ENCODE assay signal across 16 cellular contexts in genomic region chr6:41694815-41695536, GRCh38. TPM values are rescaled to one million over a fixed set of nuclear protein-coding genes. Genes with fewer than 3 reads are reported as not detected.
DNase-seq lines count a peak whose midpoint lies in the region; ATAC-seq, FAIRE-seq and TF ChIP-seq lines count a peak whose summit lies in the region.
"Had no signal": no experiment of that assay in that cellular context is flagged by ENCODE, and none has a peak within 500 bp of the region (broad histone marks: within the 10 kb centered on the region; RNA-seq: fewer than 3 reads in every experiment).

No MANE protein-coding gene starts in this region.

- H3K9me3 Mint-ChIP-seq in astrocyte (ENCODE audit: unreplicated experiment): peaks cover 3% of the 10 kb centered on the region
- H3K9me3 Mint-ChIP-seq in stimulated activated effector memory CD8-positive, alpha-beta T cell treated with anti-CD3 and anti-CD28 coated beads, Interleukin-12 subunit alpha, Interleukin-12 subunit beta, amount 100 ng/mL, for 72 hours: no peaks in the 10 kb centered on the region
- H3K9me3 Mint-ChIP-seq: activated CD4-positive, alpha-beta memory T cell treated with anti-CD3 and anti-CD28 coated beads, Interleukin-2, amount 10 ng/mL, durations not matched to agents 7 days and 5 days had no signal

- no peak overlapping the region for H3K4me3 Mint-ChIP-seq in astrocyte (ENCODE audit: unreplicated experiment)
- H3K4me3 Mint-ChIP-seq in stimulated activated effector memory CD8-positive, alpha-beta T cell treated with anti-CD3 and anti-CD28 coated beads, Interleukin-12 subunit alpha, Interleukin-12 subunit beta, amount 100 ng/mL, for 72 hours: no peak overlapping the region
- H3K4me3 Mint-ChIP-seq: activated CD4-positive, alpha-beta memory T cell treated with anti-CD3 and anti-CD28 coated beads, Interleukin-2, amount 10 ng/mL, durations not matched to agents 7 days and 5 days had no signal

- no peaks in the 10 kb centered on the region for H3K36me3 Mint-ChIP-seq in astrocyte (ENCODE audit: low read depth, unreplicated experiment)
- peaks cover 8% of the 10 kb centered on the region for H3K36me3 Mint-ChIP-seq in stimulated activated effector memory CD8-positive, alpha-beta T cell treated with anti-CD3 and anti-CD28 coated beads, Interleukin-12 subunit alpha, Interleukin-12 subunit beta, amount 100 ng/mL, for 72 hours

- H3K27ac Mint-ChIP-seq in astrocyte (ENCODE audit: unreplicated experiment): peak overlapping the region; percentile 48
- H3K27ac Mint-ChIP-seq in stimulated activated effector memory CD8-positive, alpha-beta T cell treated with anti-CD3 and anti-CD28 coated beads, Interleukin-12 subunit alpha, Interleukin-12 subunit beta, amount 100 ng/mL, for 72 hours: peak overlapping the region; percentile 85
- H3K27ac Mint-ChIP-seq: activated CD4-positive, alpha-beta memory T cell treated with anti-CD3 and anti-CD28 coated beads, Interleukin-2, amount 10 ng/mL, durations not matched to agents 7 days and 5 days had no signal

- ATAC-seq in stimulated activated effector memory CD8-positive, alpha-beta T cell treated with anti-CD3 and anti-CD28 coated beads, Interleukin-12 subunit alpha, Interleukin-12 subunit beta, amount 100 ng/mL, for 72 hours: no peak
- ATAC-seq: Right ventricle myocardium inferior had no signal

- H3K4me2 ChIP-seq in GM23248 (ENCODE audit: unreplicated experiment) (no peak overlapping the region), astrocyte (ENCODE audit: low read length) (no peak overlapping the region), SK-N-SH (no peak overlapping the region)

- no peak overlapping the region for H2AFZ ChIP-seq in GM23248
- H2AFZ ChIP-seq in astrocyte (ENCODE audit: low read depth, low read length): no peak overlapping the region
- H2AFZ ChIP-seq in SK-N-SH (ENCODE audit: low read depth): no peak overlapping the region

- 83 to 88% methylated on average over 6 of the region's 6 CpGs for WGBS in GM23248 (ENCODE audit: low coverage in 1 of 2, low lambda C conversion rate in 2 of 2, missing lambda C conversion rate in 2 of 2), 2 experiments
- WGBS in SK-N-SH (ENCODE audit: low lambda C conversion rate): 84% methylated on average over 5 of the region's 6 CpGs

- in situ Hi-C loops in GM23248 (cut with MboI) (no loop called here), HAP-1 (cut with MboI; ENCODE audit: low sequenced_read_pairs) (no loop called here)

- TF ChIP-seq RAD21 in SK-N-SH (IDR thresholded peaks at IDR 0.05; ENCODE audit: low read length): no peak

- POLR2A ChIA-PET in SK-N-SH (lab: Yijun Ruan, JAX): interaction anchor here (1.1 kb wide), 1 partner anchor 11 kb away, joined by 3 read pairs; no protein-coding TSS in a partner anchor

- H3K4me1 ChIP-seq in GM23248 (ENCODE audit: insufficient read depth) (peaks cover 17% of the 10 kb centered on the region), astrocyte (ENCODE audit: insufficient read depth, low read length) (peaks cover 30% of the 10 kb centered on the region), SK-N-SH (ENCODE audit: control insufficient read depth in 1 of 2, insufficient read depth in 2 of 2, low read depth in 1 of 2, low read length in 1 of 2) (peaks cover 19 to 30% of the 10 kb centered on the region in 2 experiments), HAP-1 (no peaks in the 10 kb centered on the region)
- H3K4me1 ChIP-seq: right lobe of liver had no signal

- no peak for TF ChIP-seq CTCF in astrocyte (IDR thresholded peaks at IDR 0.05; ENCODE audit: insufficient read depth, low read depth, low read length)
- no peak for TF ChIP-seq CTCF in coronary artery (IDR thresholded peaks at IDR 0.05)
- TF ChIP-seq CTCF in SK-N-SH (IDR thresholded peaks at IDR 0.05): no peak; the same call in 1 of the 2 replicates

- H4K20me1 ChIP-seq in GM23248 (ENCODE audit: insufficient read depth) (no peaks in the 10 kb centered on the region), astrocyte (ENCODE audit: insufficient read depth, low read length) (no peaks in the 10 kb centered on the region), SK-N-SH (ENCODE audit: insufficient read depth) (no peaks in the 10 kb centered on the region)

- CTCF ChIA-PET in SK-N-SH (lab: Yijun Ruan, JAX): interaction anchor here (0.8 to 18.9 kb wide), 6 partner anchors 10 to 327 kb away, joined by 3 to 504 read pairs (median 12); no protein-coding TSS in a partner anchor

- no peak overlapping the region for H3K27ac ChIP-seq in GM23248
- no peak overlapping the region for H3K27ac ChIP-seq in astrocyte (ENCODE audit: low read depth, low read length)
- H3K27ac ChIP-seq in coronary artery: no peak overlapping the region
- no peak overlapping the region for H3K27ac ChIP-seq in SK-N-SH (ENCODE audit: low read depth in 2 of 2, low read length in 1 of 2)
- H3K27ac ChIP-seq: right lobe of liver had no signal

- H3K9me2 ChIP-seq in GM23248 (ENCODE audit: insufficient read depth) (no peaks in the 10 kb centered on the region), SK-N-SH (no peaks in the 10 kb centered on the region)

- TF ChIP-seq EP300 in SK-N-SH (IDR thresholded peaks at IDR 0.05; ENCODE audit: borderline replicate concordance in 1 of 2, low read depth in 1 of 2, low read length in 1 of 2): no peak

- peaks cover 20% of the 10 kb centered on the region for H3K27me3 Mint-ChIP-seq in astrocyte (ENCODE audit: low read depth, unreplicated experiment)
- H3K27me3 Mint-ChIP-seq: activated CD4-positive, alpha-beta memory T cell treated with anti-CD3 and anti-CD28 coated beads, Interleukin-2, amount 10 ng/mL, durations not matched to agents 7 days and 5 days had no signal

- no peak for FAIRE-seq in astrocyte (lab: Jason Lieb, UNC)
- FAIRE-seq: TTC549 had no signal

- H3K9me3 ChIP-seq in GM23248 (ENCODE audit: low read depth) (no peaks in the 10 kb centered on the region), astrocyte (ENCODE audit: insufficient read depth, low read depth, low read length) (no peaks in the 10 kb centered on the region), SK-N-SH (no peaks in the 10 kb centered on the region), HAP-1 (no peaks in the 10 kb centered on the region)
- H3K9me3 ChIP-seq: right lobe of liver had no signal

- H3K4me3 ChIP-seq in GM23248: no peak overlapping the region
- no peak overlapping the region for H3K4me3 ChIP-seq in astrocyte (ENCODE audit: insufficient read depth, low read depth, low read length)
- H3K4me3 ChIP-seq in coronary artery: no peak overlapping the region
- no peak overlapping the region for H3K4me3 ChIP-seq in SK-N-SH (ENCODE audit: low read depth in 2 of 2, low read length in 1 of 2)
- no peak overlapping the region for H3K4me3 ChIP-seq in HAP-1
- H3K4me3 ChIP-seq: right lobe of liver had no signal

- H3K27me3 ChIP-seq in GM23248 (replicated peaks; ENCODE audit: insufficient read depth) (no peaks in the 10 kb centered on the region), astrocyte (ENCODE audit: insufficient read depth, low read length) (no peaks in the 10 kb centered on the region), SK-N-SH (ENCODE audit: insufficient read depth) (no peaks in the 10 kb centered on the region), HAP-1 (ENCODE audit: low read depth) (no peaks in the 10 kb centered on the region; the same call in 1 of the 2 replicates)
- H3K27me3 ChIP-seq: right lobe of liver had no signal

- H3K79me2 ChIP-seq in GM23248 (ENCODE audit: insufficient read depth): no peaks in the 10 kb centered on the region
- H3K79me2 ChIP-seq in astrocyte (ENCODE audit: insufficient read depth, low read length): no peaks in the 10 kb centered on the region
- H3K79me2 ChIP-seq in SK-N-SH (ENCODE audit: insufficient read depth): no peaks in the 10 kb centered on the region

- peaks cover 16% of the 10 kb centered on the region for H3K4me1 Mint-ChIP-seq in astrocyte (ENCODE audit: low read depth, unreplicated experiment)
- H3K4me1 Mint-ChIP-seq in stimulated activated effector memory CD8-positive, alpha-beta T cell treated with anti-CD3 and anti-CD28 coated beads, Interleukin-12 subunit alpha, Interleukin-12 subunit beta, amount 100 ng/mL, for 72 hours: peaks cover 26% of the 10 kb centered on the region
- H3K4me1 Mint-ChIP-seq: activated CD4-positive, alpha-beta memory T cell treated with anti-CD3 and anti-CD28 coated beads, Interleukin-2, amount 10 ng/mL, durations not matched to agents 7 days and 5 days had no signal

- DNase-seq in GM23248: peak; percentile 54
- DNase-seq in astrocyte (ENCODE audit: low read depth): peak; percentile 26
- DNase-seq in inferior parietal cortex (ENCODE audit: extremely low spot score): peak; percentile 13
- no peak for DNase-seq in stimulated activated effector memory CD8-positive, alpha-beta T cell treated with anti-CD3 and anti-CD28 coated beads, Interleukin-12 subunit alpha, Interleukin-12 subunit beta, amount 100 ng/mL, for 72 hours (ENCODE audit: low spot score in 2 of 2)
- DNase-seq in coronary artery (ENCODE audit: low spot score): no peak
- no peak for DNase-seq in SK-N-SH
- DNase-seq in HAP-1 (ENCODE audit: low spot score in 2 of 2): no peak
- DNase-seq: activated CD4-positive, alpha-beta memory T cell treated with anti-CD3 and anti-CD28 coated beads, Interleukin-2, amount 10 ng/mL, durations not matched to agents 7 days and 5 days; activated gamma-delta T cell; erythroblast; NCI-H1417 treated with DMSO at 0.1 percent for 48 hours; NCI-H69 had no signal

- H3F3A ChIP-seq in GM23248 (ENCODE audit: insufficient read depth) (peaks cover 9% of the 10 kb centered on the region), SK-N-SH (replicated peaks; ENCODE audit: insufficient read depth) (peaks cover 35% of the 10 kb centered on the region)

- no peaks in the 10 kb centered on the region for H3K36me3 ChIP-seq in GM23248 (ENCODE audit: low read depth)
- H3K36me3 ChIP-seq in astrocyte (ENCODE audit: insufficient read depth, low read length): no peaks in the 10 kb centered on the region
- peaks cover 0 to 3% of the 10 kb centered on the region in 2 experiments for H3K36me3 ChIP-seq in SK-N-SH (replicated peaks in 1 of 2; ENCODE audit: control insufficient read depth in 1 of 2, insufficient read depth in 2 of 2, low read length in 1 of 2)
- H3K36me3 ChIP-seq in HAP-1 (replicated peaks): no peaks in the 10 kb centered on the region
- H3K36me3 ChIP-seq: right lobe of liver had no signal

- H3K9ac ChIP-seq in GM23248 (no peak overlapping the region), astrocyte (ENCODE audit: low read length) (no peak overlapping the region), SK-N-SH (no peak overlapping the region)

RNA-seq across cellular contexts. Expression of gene TFEB, which starts 40.4 kb away (rescaled TPM):
- total RNA-seq in GM23248 (2014; rRNA removed; shearing (Covaris generic)): 5.7 and 10.0 TPM in 2 replicates
- polyA plus RNA-seq in GM23248 (2016; fragmentation: Nextera tagmentation; extraction: Ambion mirVana) (5.5 and 6.4 TPM in 2 replicates), SK-N-SH (2012; rRNA removed) (6.2 and 6.7 TPM in 2 replicates)
- 3.9 and 4.7 TPM in 2 replicates for total RNA-seq in astrocyte
- 2.8 and 4.4 TPM in 2 replicates for polyA plus RNA-seq in SK-N-SH (2012; cell fraction: cytosol; rRNA removed)
- 15.1 and 17.2 TPM in 2 replicates for polyA plus RNA-seq in SK-N-SH (2012; cell fraction: nucleus; rRNA removed)

RNA-seq across cellular contexts. Expression of gene PGC, which starts 52.2 kb away (rescaled TPM):
- not detected in 2 replicates for total RNA-seq in GM23248 (2014; rRNA removed; shearing (Covaris generic))
- polyA plus RNA-seq in GM23248 (2016; fragmentation: Nextera tagmentation; extraction: Ambion mirVana): not detected in 2 replicates
- not detected in 2 replicates for total RNA-seq in astrocyte
- polyA plus RNA-seq in SK-N-SH (2012; rRNA removed): not detected in 2 replicates
- not detected in 2 replicates for polyA plus RNA-seq in SK-N-SH (2012; cell fraction: cytosol; rRNA removed)
- polyA plus RNA-seq in SK-N-SH (2012; cell fraction: nucleus; rRNA removed): not detected in 2 replicates
- total RNA-seq: activated CD4-positive, alpha-beta memory T cell treated with anti-CD3 and anti-CD28 coated beads, Interleukin-2, amount 10 ng/mL, durations not matched to agents 7 days and 5 days; cardiac septum; Right ventricle myocardium inferior had no signal

RNA-seq across cellular contexts. Expression of gene MDFI, which starts 56.7 kb away (rescaled TPM):
- total RNA-seq in GM23248 (2014; rRNA removed; shearing (Covaris generic)): 1.4 TPM in 1 of 2 replicates, not detected in the other
- polyA plus RNA-seq in GM23248 (2016; fragmentation: Nextera tagmentation; extraction: Ambion mirVana): not detected in 2 replicates
- total RNA-seq in astrocyte: 144 and 167 TPM in 2 replicates
- 6.3 and 7.0 TPM in 2 replicates for polyA plus RNA-seq in SK-N-SH (2012; rRNA removed)
- polyA plus RNA-seq in SK-N-SH (2012; cell fraction: cytosol; rRNA removed): 3.2 and 6.5 TPM in 2 replicates
- polyA plus RNA-seq in SK-N-SH (2012; cell fraction: nucleus; rRNA removed): 3.1 and 6.3 TPM in 2 replicates
- total RNA-seq: activated CD4-positive, alpha-beta memory T cell treated with anti-CD3 and anti-CD28 coated beads, Interleukin-2, amount 10 ng/mL, durations not matched to agents 7 days and 5 days had no signal

Comparison
In these comparisons a context has a peak if more than half of its experiments do, and no peak if none do; other contexts are left out.
1. DNase-seq: peak in GM23248 (single experiment), astrocyte (single experiment) and inferior parietal cortex (single experiment); none in stimulated activated effector memory CD8-positive, alpha-beta T cell treated with anti-CD3 and anti-CD28 coated beads, Interleukin-12 subunit alpha, Interleukin-12 subunit beta, amount 100 ng/mL, for 72 hours (0 of 2), coronary artery (single experiment), SK-N-SH (single experiment) and HAP-1 (0 of 2).
2. RNA of gene MDFI, which starts 56.7 kb away (total RNA-seq): 144 to 167 TPM in astrocyte; 1.4 TPM in GM23248; every median in the first group is over 10 times any median in the second.